Comparison of ENCODE assay signal across 1 cellular context in the genomic region with DNA sequence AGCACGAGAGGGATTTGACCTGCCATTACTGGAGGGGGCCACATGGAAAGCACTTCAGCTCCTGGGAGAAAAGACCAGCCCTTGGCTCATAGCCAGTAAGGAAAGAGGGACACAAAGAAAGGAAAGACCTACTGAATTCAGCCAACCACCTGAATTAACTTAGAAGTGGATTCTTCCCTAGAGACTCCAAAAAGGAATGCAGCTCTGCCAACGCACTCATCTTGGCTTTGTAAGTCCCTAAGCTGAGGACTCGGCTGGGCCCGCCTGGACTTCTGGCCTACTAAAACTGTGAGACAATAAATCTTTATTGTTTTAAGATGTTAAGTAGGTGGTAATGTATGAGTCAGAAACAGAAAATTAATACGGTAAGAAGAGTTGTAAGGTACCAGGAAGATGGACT.
TF ChIP-seq lines count a peak whose summit lies in the region.

No MANE protein-coding gene starts in this region.

TF ChIP-seq in H1, 55 proteins besides CTCF, POLR2A, EP300 and RAD21:
- TF ChIP-seq TAF7 (optimal IDR thresholded peaks at IDR 0.05; ENCODE audit: borderline replicate concordance, low read depth, low read length) (no peak), SP2 (IDR thresholded peaks at IDR 0.05; ENCODE audit: low read length) (no peak), CREB1 (IDR thresholded peaks at IDR 0.05) (no peak)
